Comparison of ENCODE assay signal across 8 cellular contexts in the genomic region with DNA sequence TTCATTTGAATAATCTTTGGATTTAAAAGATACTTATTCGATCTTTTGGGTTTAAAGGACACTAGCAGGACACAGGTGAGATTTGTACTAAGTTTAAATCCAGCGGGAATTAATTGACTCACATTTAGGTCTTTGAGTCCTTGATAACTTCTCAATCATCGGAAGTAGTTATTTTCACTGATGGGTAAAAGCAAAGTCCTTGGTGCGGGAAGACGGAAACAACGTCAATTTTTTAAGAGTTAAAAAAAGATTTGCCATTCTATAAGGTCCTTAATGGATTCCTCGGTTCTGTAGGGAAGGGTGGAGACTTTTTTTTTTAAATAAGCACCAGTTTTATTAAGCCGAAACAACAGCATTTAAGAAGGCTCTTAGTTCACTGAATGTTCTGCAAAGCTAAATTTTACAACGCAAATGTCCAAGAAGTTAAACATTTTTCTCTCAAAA. TPM values are rescaled to one million over a fixed set of nuclear protein-coding genes. Genes with fewer than 3 reads are reported as not detected.
DNase-seq lines count a peak whose midpoint lies in the region; ATAC-seq and TF ChIP-seq lines count a peak whose summit lies in the region.

No MANE protein-coding gene starts in this region.

- no peak for TF ChIP-seq CTCF in ascending aorta (IDR thresholded peaks at IDR 0.05)

- H3K4me1 Mint-ChIP-seq in activated CD4-positive, alpha-beta T cell treated with anti-CD3 and anti-CD28 coated beads, Interleukin-2, amount 10 ng/mL, durations not matched to agents 7 days and 5 days = peaks cover 36% of the 10 kb centered on the region
- H3K4me1 Mint-ChIP-seq in naive thymus-derived CD4-positive, alpha-beta T cell = peaks cover 4 to 62% (median 30%) of the 10 kb centered on the region in 7 donors

- no peak for DNase-seq in activated CD4-positive, alpha-beta T cell treated with anti-CD3 and anti-CD28 coated beads, Interleukin-2, amount 10 ng/mL, durations not matched to agents 7 days and 5 days
- DNase-seq in activated CD4-positive, alpha-beta T cell treated with anti-CD3 and anti-CD28 coated beads for 1 hour = no peak
- no peak for DNase-seq in ascending aorta (ENCODE audit: low spot score in 2 of 2)
- DNase-seq in naive thymus-derived CD4-positive, alpha-beta T cell = no peak
- no peak for DNase-seq in retina
- no peak for DNase-seq in DMS153 (lab: John Stamatoyannopoulos, UW)

- intact Hi-C loops in ascending aorta (cut with DNase I) = loop anchor here (5.0 to 10.0 kb wide), 4 partner anchors 100 to 417 kb away; no protein-coding TSS in a partner anchor
- intact Hi-C loops in naive thymus-derived CD4-positive, alpha-beta T cell (cut with micrococcal nuclease) = loop anchor here (1.0 to 5.0 kb wide), 8 partner anchors 23 to 175 kb away; no protein-coding TSS in a partner anchor

- H3K36me3 ChIP-seq in ascending aorta = no peaks in the 10 kb centered on the region
- H3K36me3 ChIP-seq in naive thymus-derived CD4-positive, alpha-beta T cell (ENCODE audit: control insufficient read depth in 2 of 3, insufficient read depth in 3 of 3, low read length in 3 of 3) = peaks cover 11 to 22% (median 20%) of the 10 kb centered on the region in 3 experiments

- peaks cover 0 to 5% of the 10 kb centered on the region in 2 donors for H3K4me1 ChIP-seq in ascending aorta
- peaks cover 29 to 38% of the 10 kb centered on the region in 2 donors for H3K4me1 ChIP-seq in naive thymus-derived CD4-positive, alpha-beta T cell (ENCODE audit: control insufficient read depth in 2 of 2, insufficient read depth in 2 of 2, low read length in 2 of 2)

- no peaks in the 10 kb centered on the region for H3K9me3 Mint-ChIP-seq in activated CD4-positive, alpha-beta T cell treated with anti-CD3 and anti-CD28 coated beads, Interleukin-2, amount 10 ng/mL, durations not matched to agents 7 days and 5 days
- H3K9me3 Mint-ChIP-seq in naive thymus-derived CD4-positive, alpha-beta T cell = peaks cover 0 to 34% (median 0%) of the 10 kb centered on the region in 11 donors

- peaks cover 43% of the 10 kb centered on the region for H3K36me3 Mint-ChIP-seq in activated CD4-positive, alpha-beta T cell treated with anti-CD3 and anti-CD28 coated beads, Interleukin-2, amount 10 ng/mL, durations not matched to agents 7 days and 5 days (ENCODE audit: low read depth)
- peaks cover 11 to 55% (median 31%) of the 10 kb centered on the region in 5 donors for H3K36me3 Mint-ChIP-seq in naive thymus-derived CD4-positive, alpha-beta T cell

- H3K27me3 ChIP-seq in ascending aorta = no peaks in the 10 kb centered on the region
- H3K27me3 ChIP-seq in naive thymus-derived CD4-positive, alpha-beta T cell (ENCODE audit: control insufficient read depth in 2 of 2, insufficient read depth in 2 of 2, low read length in 2 of 2) = no peaks in the 10 kb centered on the region

- H3K4me3 Mint-ChIP-seq in activated CD4-positive, alpha-beta T cell treated with anti-CD3 and anti-CD28 coated beads, Interleukin-2, amount 10 ng/mL, durations not matched to agents 7 days and 5 days = peak overlapping the region; percentile 96
- peak overlapping the region; percentile 92 to 99 (median 96) for H3K4me3 Mint-ChIP-seq in naive thymus-derived CD4-positive, alpha-beta T cell

- CTCF ChIA-PET in activated CD4-positive, alpha-beta T cell treated with anti-CD3 and anti-CD28 coated beads, Interleukin-2, amount 10 ng/mL, durations not matched to agents 7 days and 5 days (lab: Charles Lee) = interaction anchor here (0.8 to 6.7 kb wide), 14 partner anchors 10 to 121 kb away, joined by 3 to 37 read pairs (median 5); no protein-coding TSS in a partner anchor
- CTCF ChIA-PET in naive thymus-derived CD4-positive, alpha-beta T cell (lab: Charles Lee) = interaction anchor here (0.8 to 4.0 kb wide), 13 partner anchors 27 to 510 kb away, joined by 3 to 36 read pairs (median 6); no protein-coding TSS in a partner anchor

- POLR2A ChIA-PET in activated CD4-positive, alpha-beta T cell treated with anti-CD3 and anti-CD28 coated beads, Interleukin-2, amount 10 ng/mL, durations not matched to agents 7 days and 5 days (lab: Charles Lee) = interaction anchor here (0.7 to 4.0 kb wide), 9 partner anchors 21 to 114 kb away, joined by 3 to 39 read pairs (median 5); no protein-coding TSS in a partner anchor
- POLR2A ChIA-PET in naive thymus-derived CD4-positive, alpha-beta T cell (lab: Charles Lee) = interaction anchor here (1.1 to 24.0 kb wide), 16 partner anchors 8 to 511 kb away, joined by 3 to 1322 read pairs (median 26); partner anchors contain the start of gene FAM9C

- peak overlapping the region; percentile 70 to 78 for H3K4me3 ChIP-seq in ascending aorta
- H3K4me3 ChIP-seq in naive thymus-derived CD4-positive, alpha-beta T cell (ENCODE audit: low read length) = peak overlapping the region; percentile 57

- peak overlapping the region; percentile 99 for H3K27ac Mint-ChIP-seq in activated CD4-positive, alpha-beta T cell treated with anti-CD3 and anti-CD28 coated beads, Interleukin-2, amount 10 ng/mL, durations not matched to agents 7 days and 5 days
- H3K27ac Mint-ChIP-seq in naive thymus-derived CD4-positive, alpha-beta T cell = peak overlapping the region; percentile 92 to 100 (median 98)

- ATAC-seq in HG03342 (IDR thresholded peaks at IDR 0.05; ENCODE audit: unreplicated experiment) (peak; percentile 7), HG02973 (IDR thresholded peaks at IDR 0.05; ENCODE audit: unreplicated experiment) (no peak)
- ATAC-seq in naive thymus-derived CD4-positive, alpha-beta T cell = peak; percentile 1

- H3K27me3 Mint-ChIP-seq in activated CD4-positive, alpha-beta T cell treated with anti-CD3 and anti-CD28 coated beads, Interleukin-2, amount 10 ng/mL, durations not matched to agents 7 days and 5 days = no peaks in the 10 kb centered on the region
- peaks cover 0 to 8% (median 0%) of the 10 kb centered on the region in 5 donors for H3K27me3 Mint-ChIP-seq in naive thymus-derived CD4-positive, alpha-beta T cell

- no peaks in the 10 kb centered on the region for H3K9me3 ChIP-seq in ascending aorta
- H3K9me3 ChIP-seq in naive thymus-derived CD4-positive, alpha-beta T cell (ENCODE audit: control insufficient read depth in 2 of 3, low read length in 3 of 3) = no peaks in the 10 kb centered on the region

- H3K27ac ChIP-seq in ascending aorta = peak overlapping the region; percentile 44 to 86
- H3K27ac ChIP-seq in naive thymus-derived CD4-positive, alpha-beta T cell (ENCODE audit: low read depth, low read length) = peak overlapping the region; percentile 93

RNA-seq across cellular contexts. Expression of gene TMSB4X, which starts 2.9 kb away (rescaled TPM):
- total RNA-seq in activated CD4-positive, alpha-beta T cell treated with anti-CD3 and anti-CD28 coated beads, Interleukin-2, amount 10 ng/mL, durations not matched to agents 7 days and 5 days = 1,000 to 10,000 TPM; 9,113 to 9,418 TPM
- total RNA-seq in ascending aorta = 2,397 TPM
- over 10,000 TPM in 1 of 5 experiments, 1,000 to 10,000 TPM in 4; 3,911 to 13,454 (median 4,935) TPM for total RNA-seq in naive thymus-derived CD4-positive, alpha-beta T cell
- polyA plus RNA-seq in naive thymus-derived CD4-positive, alpha-beta T cell = over 10,000 TPM; 26,512 to 30,787 TPM
